Comparison of ENCODE assay signal across 1 cellular context in the genomic region with DNA sequence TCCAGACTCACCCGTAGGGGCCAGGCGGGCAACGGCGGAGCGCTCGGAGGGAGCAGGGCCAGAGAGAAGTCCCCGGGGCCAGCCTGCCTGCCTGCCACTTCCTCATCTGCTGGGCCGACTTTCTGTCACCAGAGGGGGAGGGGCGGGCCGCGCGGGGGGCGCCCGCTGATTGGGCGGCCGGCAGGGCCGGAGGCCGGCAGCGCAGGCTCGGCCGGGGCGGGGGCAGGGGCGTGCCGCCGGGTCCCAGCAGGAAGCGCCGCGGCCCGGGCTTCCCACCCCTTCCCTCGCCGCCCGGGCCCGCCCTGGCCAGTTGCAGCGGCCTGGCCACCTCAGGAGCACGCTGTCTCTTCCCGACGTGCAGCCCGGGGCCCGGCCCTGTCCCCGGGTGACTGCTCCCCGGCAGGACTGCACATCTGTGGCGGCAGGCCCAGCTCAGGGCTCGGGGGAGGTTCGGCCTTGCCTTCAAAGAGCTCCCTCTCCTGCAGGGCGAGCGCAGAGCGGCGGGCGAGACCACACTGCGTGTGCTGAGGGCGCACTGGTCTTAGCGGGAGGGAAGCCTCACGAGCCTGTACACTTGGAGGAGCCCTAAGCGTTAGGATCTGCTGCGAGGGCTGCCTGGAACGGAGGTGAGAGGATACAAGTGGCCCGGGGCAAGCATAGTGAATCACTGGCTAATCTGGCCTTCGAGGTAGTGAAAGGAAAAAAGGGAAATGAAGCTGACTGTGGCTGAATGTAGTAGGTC.
TF ChIP-seq lines count a peak whose summit lies in the region.

Gene ELOVL1 (minus strand): TSS at position 108 of the 742 bp plus-strand sequence. CDS start 2,402 bp downstream, outside the sequence.

TF ChIP-seq in WTC11, 78 proteins besides CTCF, POLR2A, EP300 and RAD21 (continued from another document):
- TF ChIP-seq NR2C2 (CRISPR knock-in tag; IDR thresholded peaks at IDR 0.05) (no peak; the same call in 1 of the 2 replicates), RORB (CRISPR knock-in tag; IDR thresholded peaks at IDR 0.05) (no peak), NFYB (CRISPR knock-in tag; conservative IDR thresholded peaks at IDR 0.05; ENCODE audit: low read depth) (peak; percentile 46), ATF3 (CRISPR knock-in tag; conservative IDR thresholded peaks at IDR 0.05) (no peak), GTF2I (CRISPR knock-in tag; conservative IDR thresholded peaks at IDR 0.05) (0 out of 2 replicates have a peak, but pooled peaks have one; percentile 16), TP53 (CRISPR knock-in tag; IDR thresholded peaks at IDR 0.05) (no peak), ETV6 (CRISPR knock-in tag; IDR thresholded peaks at IDR 0.05) (0 out of 2 replicates have a peak, but pooled peaks have one; percentile 32), EMX1 (CRISPR knock-in tag; IDR thresholded peaks at IDR 0.05) (no peak), MXD4 (CRISPR knock-in tag; IDR thresholded peaks at IDR 0.05; ENCODE audit: borderline replicate concordance) (no peak), ZNF263 (CRISPR knock-in tag; IDR thresholded peaks at IDR 0.05; ENCODE audit: low read depth) (0 out of 2 replicates have a peak, but pooled peaks have one; percentile 16), FOXP1 (CRISPR knock-in tag; IDR thresholded peaks at IDR 0.05; ENCODE audit: borderline replicate concordance) (peak; percentile 88), ZNF219 (CRISPR knock-in tag; IDR thresholded peaks at IDR 0.05; ENCODE audit: borderline replicate concordance) (no peak; the same call in 1 of the 2 replicates), SMAD4 (CRISPR knock-in tag; IDR thresholded peaks at IDR 0.05) (no peak), CREB1 (CRISPR knock-in tag; IDR thresholded peaks at IDR 0.05) (no peak), FOXJ3 (CRISPR knock-in tag; IDR thresholded peaks at IDR 0.05; ENCODE audit: borderline replicate concordance) (no peak), NFE2L1 (CRISPR knock-in tag; IDR thresholded peaks at IDR 0.05) (no peak), TEAD4 (CRISPR knock-in tag; IDR thresholded peaks at IDR 0.05) (no peak), ERG (CRISPR knock-in tag; IDR thresholded peaks at IDR 0.05) (no peak), SOX15 (CRISPR knock-in tag; IDR thresholded peaks at IDR 0.05) (no peak), ZNF671 (CRISPR knock-in tag; IDR thresholded peaks at IDR 0.05) (no peak), PREB (CRISPR knock-in tag; IDR thresholded peaks at IDR 0.05; ENCODE audit: borderline replicate concordance) (0 out of 2 replicates have a peak, but pooled peaks have one; percentile 36), STAT6 (CRISPR knock-in tag; conservative IDR thresholded peaks at IDR 0.05; ENCODE audit: low read depth) (no peak), NR3C1 (CRISPR knock-in tag; conservative IDR thresholded peaks at IDR 0.05; ENCODE audit: low read depth) (no peak), CREM (CRISPR knock-in tag; IDR thresholded peaks at IDR 0.05) (0 out of 2 replicates have a peak, but pooled peaks have one; percentile 60), JAZF1 (CRISPR knock-in tag; IDR thresholded peaks at IDR 0.05) (no peak), OVOL2 (CRISPR knock-in tag; IDR thresholded peaks at IDR 0.05; ENCODE audit: borderline replicate concordance) (no peak), ZNF232 (CRISPR knock-in tag; IDR thresholded peaks at IDR 0.05) (no peak), IRF2 (CRISPR knock-in tag; IDR thresholded peaks at IDR 0.05; ENCODE audit: borderline replicate concordance, low read depth) (no peak), JUN (CRISPR knock-in tag; IDR thresholded peaks at IDR 0.05) (peak; percentile 76; the same call in 1 of the 2 replicates)
- TF ChIP-seq, protein P1, sequence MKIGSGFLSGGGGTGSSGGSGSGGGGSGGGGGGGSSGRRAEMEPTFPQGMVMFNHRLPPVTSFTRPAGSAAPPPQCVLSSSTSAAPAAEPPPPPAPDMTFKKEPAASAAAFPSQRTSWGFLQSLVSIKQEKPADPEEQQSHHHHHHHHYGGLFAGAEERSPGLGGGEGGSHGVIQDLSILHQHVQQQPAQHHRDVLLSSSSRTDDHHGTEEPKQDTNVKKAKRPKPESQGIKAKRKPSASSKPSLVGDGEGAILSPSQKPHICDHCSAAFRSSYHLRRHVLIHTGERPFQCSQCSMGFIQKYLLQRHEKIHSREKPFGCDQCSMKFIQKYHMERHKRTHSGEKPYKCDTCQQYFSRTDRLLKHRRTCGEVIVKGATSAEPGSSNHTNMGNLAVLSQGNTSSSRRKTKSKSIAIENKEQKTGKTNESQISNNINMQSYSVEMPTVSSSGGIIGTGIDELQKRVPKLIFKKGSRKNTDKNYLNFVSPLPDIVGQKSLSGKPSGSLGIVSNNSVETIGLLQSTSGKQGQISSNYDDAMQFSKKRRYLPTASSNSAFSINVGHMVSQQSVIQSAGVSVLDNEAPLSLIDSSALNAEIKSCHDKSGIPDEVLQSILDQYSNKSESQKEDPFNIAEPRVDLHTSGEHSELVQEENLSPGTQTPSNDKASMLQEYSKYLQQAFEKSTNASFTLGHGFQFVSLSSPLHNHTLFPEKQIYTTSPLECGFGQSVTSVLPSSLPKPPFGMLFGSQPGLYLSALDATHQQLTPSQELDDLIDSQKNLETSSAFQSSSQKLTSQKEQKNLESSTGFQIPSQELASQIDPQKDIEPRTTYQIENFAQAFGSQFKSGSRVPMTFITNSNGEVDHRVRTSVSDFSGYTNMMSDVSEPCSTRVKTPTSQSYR (CRISPR knock-in tag; IDR thresholded peaks at IDR 0.05) = peak; percentile 68; the same call in 1 of the 2 replicates
- TF ChIP-seq, protein P2, sequence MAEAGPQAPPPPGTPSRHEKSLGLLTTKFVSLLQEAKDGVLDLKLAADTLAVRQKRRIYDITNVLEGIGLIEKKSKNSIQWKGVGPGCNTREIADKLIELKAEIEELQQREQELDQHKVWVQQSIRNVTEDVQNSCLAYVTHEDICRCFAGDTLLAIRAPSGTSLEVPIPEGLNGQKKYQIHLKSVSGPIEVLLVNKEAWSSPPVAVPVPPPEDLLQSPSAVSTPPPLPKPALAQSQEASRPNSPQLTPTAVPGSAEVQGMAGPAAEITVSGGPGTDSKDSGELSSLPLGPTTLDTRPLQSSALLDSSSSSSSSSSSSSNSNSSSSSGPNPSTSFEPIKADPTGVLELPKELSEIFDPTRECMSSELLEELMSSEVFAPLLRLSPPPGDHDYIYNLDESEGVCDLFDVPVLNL (CRISPR knock-in tag; IDR thresholded peaks at IDR 0.05; ENCODE audit: borderline replicate concordance, low read depth) = no peak; the same call in 1 of the 2 replicates
- TF ChIP-seq, protein P3, sequence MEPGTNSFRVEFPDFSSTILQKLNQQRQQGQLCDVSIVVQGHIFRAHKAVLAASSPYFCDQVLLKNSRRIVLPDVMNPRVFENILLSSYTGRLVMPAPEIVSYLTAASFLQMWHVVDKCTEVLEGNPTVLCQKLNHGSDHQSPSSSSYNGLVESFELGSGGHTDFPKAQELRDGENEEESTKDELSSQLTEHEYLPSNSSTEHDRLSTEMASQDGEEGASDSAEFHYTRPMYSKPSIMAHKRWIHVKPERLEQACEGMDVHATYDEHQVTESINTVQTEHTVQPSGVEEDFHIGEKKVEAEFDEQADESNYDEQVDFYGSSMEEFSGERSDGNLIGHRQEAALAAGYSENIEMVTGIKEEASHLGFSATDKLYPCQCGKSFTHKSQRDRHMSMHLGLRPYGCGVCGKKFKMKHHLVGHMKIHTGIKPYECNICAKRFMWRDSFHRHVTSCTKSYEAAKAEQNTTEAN (CRISPR knock-in tag; IDR thresholded peaks at IDR 0.05) = 0 out of 2 replicates have a peak, but pooled peaks have one; percentile 73
- TF ChIP-seq, protein P4, sequence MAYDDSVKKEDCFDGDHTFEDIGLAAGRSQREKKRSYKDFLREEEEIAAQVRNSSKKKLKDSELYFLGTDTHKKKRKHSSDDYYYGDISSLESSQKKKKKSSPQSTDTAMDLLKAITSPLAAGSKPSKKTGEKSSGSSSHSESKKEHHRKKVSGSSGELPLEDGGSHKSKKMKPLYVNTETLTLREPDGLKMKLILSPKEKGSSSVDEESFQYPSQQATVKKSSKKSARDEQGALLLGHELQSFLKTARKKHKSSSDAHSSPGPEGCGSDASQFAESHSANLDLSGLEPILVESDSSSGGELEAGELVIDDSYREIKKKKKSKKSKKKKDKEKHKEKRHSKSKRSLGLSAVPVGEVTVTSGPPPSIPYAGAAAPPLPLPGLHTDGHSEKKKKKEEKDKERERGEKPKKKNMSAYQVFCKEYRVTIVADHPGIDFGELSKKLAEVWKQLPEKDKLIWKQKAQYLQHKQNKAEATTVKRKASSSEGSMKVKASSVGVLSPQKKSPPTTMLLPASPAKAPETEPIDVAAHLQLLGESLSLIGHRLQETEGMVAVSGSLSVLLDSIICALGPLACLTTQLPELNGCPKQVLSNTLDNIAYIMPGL (CRISPR knock-in tag; IDR thresholded peaks at IDR 0.05) = peak; percentile 85
- TF ChIP-seq, protein P5, sequence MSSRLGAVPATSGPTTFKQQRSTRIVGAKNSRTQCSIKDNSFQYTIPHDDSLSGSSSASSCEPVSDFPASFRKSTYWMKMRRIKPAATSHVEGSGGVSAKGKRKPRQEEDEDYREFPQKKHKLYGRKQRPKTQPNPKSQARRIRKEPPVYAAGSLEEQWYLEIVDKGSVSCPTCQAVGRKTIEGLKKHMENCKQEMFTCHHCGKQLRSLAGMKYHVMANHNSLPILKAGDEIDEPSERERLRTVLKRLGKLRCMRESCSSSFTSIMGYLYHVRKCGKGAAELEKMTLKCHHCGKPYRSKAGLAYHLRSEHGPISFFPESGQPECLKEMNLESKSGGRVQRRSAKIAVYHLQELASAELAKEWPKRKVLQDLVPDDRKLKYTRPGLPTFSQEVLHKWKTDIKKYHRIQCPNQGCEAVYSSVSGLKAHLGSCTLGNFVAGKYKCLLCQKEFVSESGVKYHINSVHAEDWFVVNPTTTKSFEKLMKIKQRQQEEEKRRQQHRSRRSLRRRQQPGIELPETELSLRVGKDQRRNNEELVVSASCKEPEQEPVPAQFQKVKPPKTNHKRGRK (CRISPR knock-in tag; IDR thresholded peaks at IDR 0.05; ENCODE audit: borderline replicate concordance) = no peak
- TF ChIP-seq, protein P6, sequence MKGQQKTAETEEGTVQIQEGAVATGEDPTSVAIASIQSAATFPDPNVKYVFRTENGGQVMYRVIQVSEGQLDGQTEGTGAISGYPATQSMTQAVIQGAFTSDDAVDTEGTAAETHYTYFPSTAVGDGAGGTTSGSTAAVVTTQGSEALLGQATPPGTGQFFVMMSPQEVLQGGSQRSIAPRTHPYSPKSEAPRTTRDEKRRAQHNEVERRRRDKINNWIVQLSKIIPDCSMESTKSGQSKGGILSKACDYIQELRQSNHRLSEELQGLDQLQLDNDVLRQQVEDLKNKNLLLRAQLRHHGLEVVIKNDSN (CRISPR knock-in tag; IDR thresholded peaks at IDR 0.05) = no peak; the same call in 1 of the 2 replicates
- TF ChIP-seq, protein P7, sequence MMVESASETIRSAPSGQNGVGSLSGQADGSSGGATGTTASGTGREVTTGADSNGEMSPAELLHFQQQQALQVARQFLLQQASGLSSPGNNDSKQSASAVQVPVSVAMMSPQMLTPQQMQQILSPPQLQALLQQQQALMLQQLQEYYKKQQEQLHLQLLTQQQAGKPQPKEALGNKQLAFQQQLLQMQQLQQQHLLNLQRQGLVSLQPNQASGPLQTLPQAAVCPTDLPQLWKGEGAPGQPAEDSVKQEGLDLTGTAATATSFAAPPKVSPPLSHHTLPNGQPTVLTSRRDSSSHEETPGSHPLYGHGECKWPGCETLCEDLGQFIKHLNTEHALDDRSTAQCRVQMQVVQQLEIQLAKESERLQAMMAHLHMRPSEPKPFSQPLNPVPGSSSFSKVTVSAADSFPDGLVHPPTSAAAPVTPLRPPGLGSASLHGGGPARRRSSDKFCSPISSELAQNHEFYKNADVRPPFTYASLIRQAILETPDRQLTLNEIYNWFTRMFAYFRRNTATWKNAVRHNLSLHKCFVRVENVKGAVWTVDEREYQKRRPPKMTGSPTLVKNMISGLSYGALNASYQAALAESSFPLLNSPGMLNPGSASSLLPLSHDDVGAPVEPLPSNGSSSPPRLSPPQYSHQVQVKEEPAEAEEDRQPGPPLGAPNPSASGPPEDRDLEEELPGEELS (CRISPR knock-in tag; IDR thresholded peaks at IDR 0.05) = peak; percentile 6; the same call in 1 of the 2 replicates
